In genomic region chr5:144167998-144168397, GRCh38 we compare ENCODE assay signal across 19 cellular contexts. TPM values are rescaled to one million over a fixed set of nuclear protein-coding genes. Genes with fewer than 3 reads are reported as not detected.
DNase-seq lines count a peak whose midpoint lies in the region; ATAC-seq and TF ChIP-seq lines count a peak whose summit lies in the region.
"Had no signal": no experiment of that assay in that cellular context is flagged by ENCODE, and none has a peak within 500 bp of the region (broad histone marks: within the 10 kb centered on the region; RNA-seq: fewer than 3 reads in every experiment).

No MANE protein-coding gene starts in this region.

- POLR2A ChIA-PET in IMR-90 (lab: Charles Lee; ENCODE audit: unreplicated experiment) = no interaction called here

- H3K9me1 ChIP-seq in IMR-90 (ENCODE audit: insufficient read depth, low read length) = no peaks in the 10 kb centered on the region; the same call in 1 of the 2 replicates

- H3K9me2 ChIP-seq in neural cell (ENCODE audit: insufficient read depth, low read length) = no peaks in the 10 kb centered on the region

- H2BK5ac ChIP-seq in IMR-90 (ENCODE audit: low read depth, low read length, poor library complexity, severe bottlenecking) = no peak overlapping the region

- no peaks in the 10 kb centered on the region for H3K9me3 Mint-ChIP-seq in activated T-cell treated with anti-CD3 and anti-CD28 coated beads, Interleukin-2, amount 50 U/mL, for 4 hours
- no peaks in the 10 kb centered on the region for H3K9me3 Mint-ChIP-seq in central memory CD8-positive, alpha-beta T cell
- H3K9me3 Mint-ChIP-seq in neural progenitor cell = no peaks in the 10 kb centered on the region
- H3K9me3 Mint-ChIP-seq: activated B cell treated with CpG ODN at 0.5 μM for 24 hours had no signal

- H2AFZ ChIP-seq in IMR-90 (replicated peaks; ENCODE audit: low read length, poor library complexity) (no peak overlapping the region), neural cell (ENCODE audit: low read depth, low read length) (no peak overlapping the region), neural progenitor cell (replicated peaks) (no peak overlapping the region)

- no peaks in the 10 kb centered on the region for H3K9me3 ChIP-seq in IMR-90 (ENCODE audit: control insufficient read depth, insufficient read depth, low read length)
- H3K9me3 ChIP-seq in neural cell (ENCODE audit: low read length) = no peaks in the 10 kb centered on the region
- H3K9me3 ChIP-seq in neural progenitor cell (ENCODE audit: low read depth) = no peaks in the 10 kb centered on the region
- H3K9me3 ChIP-seq: ovary had no signal

- H3K4me2 ChIP-seq in IMR-90 (ENCODE audit: low read depth, low read length) = no peak overlapping the region; the same call in 1 of the 2 replicates
- H3K4me2 ChIP-seq in neural cell (ENCODE audit: low read length) = no peak overlapping the region
- H3K4me2 ChIP-seq in neural progenitor cell = no peak overlapping the region

- H3K27me3 ChIP-seq in IMR-90 (ENCODE audit: control insufficient read depth, insufficient read depth, low read length) (no peaks in the 10 kb centered on the region), neural cell (ENCODE audit: insufficient read depth, low read depth, low read length) (no peaks in the 10 kb centered on the region), neural progenitor cell (no peaks in the 10 kb centered on the region)
- H3K27me3 ChIP-seq: cardiac muscle cell, ovary had no signal

- peaks cover 1% of the 10 kb centered on the region; the same call in 1 of the 2 replicates for H3K4me1 ChIP-seq in IMR-90 (ENCODE audit: control insufficient read depth, insufficient read depth, low read length)
- H3K4me1 ChIP-seq in neural progenitor cell = peaks cover 4% of the 10 kb centered on the region

- H2AK9ac ChIP-seq in IMR-90 (replicated peaks; ENCODE audit: low read depth, low read length, poor library complexity) = no peak overlapping the region

- H4K8ac ChIP-seq in IMR-90 (ENCODE audit: low read depth in 2 of 2, low read length in 2 of 2) = no peak overlapping the region

- no peak overlapping the region for H4K91ac ChIP-seq in IMR-90 (ENCODE audit: insufficient read depth, low read depth, low read length)

- peaks cover 14% of the 10 kb centered on the region for H3K36me3 ChIP-seq in IMR-90 (ENCODE audit: control insufficient read depth, insufficient read depth, low read length)
- H3K36me3 ChIP-seq in neural cell (ENCODE audit: insufficient read depth, low read length) = peaks cover 8% of the 10 kb centered on the region
- H3K36me3 ChIP-seq in neural progenitor cell = peaks cover 10% of the 10 kb centered on the region
- H3K36me3 ChIP-seq: ovary had no signal

- peaks cover 23% of the 10 kb centered on the region for H3K36me3 Mint-ChIP-seq in activated T-cell treated with anti-CD3 and anti-CD28 coated beads, Interleukin-2, amount 50 U/mL, for 4 hours (ENCODE audit: insufficient read depth)
- H3K36me3 Mint-ChIP-seq in central memory CD8-positive, alpha-beta T cell (ENCODE audit: insufficient read depth) = peaks cover 31% of the 10 kb centered on the region
- H3K36me3 Mint-ChIP-seq in neural progenitor cell = peaks cover 8% of the 10 kb centered on the region

- no peak for TF ChIP-seq CTCF in IMR-90 (conservative IDR thresholded peaks at IDR 0.05; ENCODE audit: low read depth, low read length)
- no peak for TF ChIP-seq CTCF in neural cell (IDR thresholded peaks at IDR 0.05; ENCODE audit: poor library complexity, severe bottlenecking)
- TF ChIP-seq CTCF in neural progenitor cell (IDR thresholded peaks at IDR 0.05) = no peak

- peaks cover 29% of the 10 kb centered on the region for H3K79me2 ChIP-seq in neural cell (replicated peaks; ENCODE audit: insufficient read depth, low read length)
- peaks cover 34% of the 10 kb centered on the region for H3K79me2 ChIP-seq in neural progenitor cell (ENCODE audit: low read depth)

- CTCF ChIA-PET in IMR-90 (lab: Yijun Ruan, JAX) = no interaction called here

- no peak overlapping the region for H3K14ac ChIP-seq in IMR-90 (replicated peaks; ENCODE audit: low read depth, low read length)

- H3K4me3 ChIP-seq in IMR-90 (ENCODE audit: insufficient read depth, low read depth, low read length) (no peak overlapping the region), neural cell (ENCODE audit: low read length) (peak overlapping the region; percentile 80), neural progenitor cell (no peak overlapping the region)
- H3K4me3 ChIP-seq: cardiac muscle cell, ovary had no signal

- no peak for TF ChIP-seq POLR2A in IMR-90 (IDR thresholded peaks at IDR 0.05; ENCODE audit: low read depth, low read length)

- H3K27ac ChIP-seq in IMR-90 (ENCODE audit: insufficient read depth, low read length) = no peak overlapping the region
- no peak overlapping the region for H3K27ac ChIP-seq in neural cell (ENCODE audit: low read length)
- no peak overlapping the region for H3K27ac ChIP-seq in neural progenitor cell
- H3K27ac ChIP-seq: cardiac muscle cell, ovary had no signal

- no peak for TF ChIP-seq EP300 in neural cell (conservative IDR thresholded peaks at IDR 0.05; ENCODE audit: poor library complexity, severe bottlenecking)

- no peak overlapping the region for H3K4ac ChIP-seq in IMR-90 (ENCODE audit: low read depth, low read length)

- H3K18ac ChIP-seq in IMR-90 (ENCODE audit: low read depth, low read length) = no peak overlapping the region

- peak overlapping the region; percentile 27 for H3K4me3 Mint-ChIP-seq in activated T-cell treated with anti-CD3 and anti-CD28 coated beads, Interleukin-2, amount 50 U/mL, for 4 hours
- H3K4me3 Mint-ChIP-seq in central memory CD8-positive, alpha-beta T cell = peak overlapping the region; percentile 96
- no peak overlapping the region for H3K4me3 Mint-ChIP-seq in neural progenitor cell
- H3K4me3 Mint-ChIP-seq: activated B cell treated with CpG ODN at 0.5 μM for 24 hours had no signal

- H3K9ac ChIP-seq in IMR-90 (ENCODE audit: low read depth, low read length) = no peak overlapping the region
- H3K9ac ChIP-seq in neural cell (ENCODE audit: low read length) = no peak overlapping the region
- H3K9ac ChIP-seq in neural progenitor cell = no peak overlapping the region

- dilution Hi-C loops in IMR-90 (cut with HindIII; ENCODE audit: low sequenced_read_pairs, unreplicated experiment) = no loop called here

- H3K56ac ChIP-seq in IMR-90 (ENCODE audit: extremely low read depth, insufficient read depth, low read length) = no peak overlapping the region

- no peaks in the 10 kb centered on the region for H4K20me1 ChIP-seq in IMR-90 (ENCODE audit: insufficient read depth, low read length)
- H4K20me1 ChIP-seq in neural cell (ENCODE audit: insufficient read depth) = no peaks in the 10 kb centered on the region
- H4K20me1 ChIP-seq in neural progenitor cell (ENCODE audit: low read depth) = no peaks in the 10 kb centered on the region

- no peak overlapping the region for H2BK20ac ChIP-seq in IMR-90 (ENCODE audit: low read depth, low read length)

- H3F3A ChIP-seq in neural cell (ENCODE audit: insufficient read depth, low read length, poor library complexity, severe bottlenecking) (no peaks in the 10 kb centered on the region), neural progenitor cell (ENCODE audit: low read depth) (no peaks in the 10 kb centered on the region)

- H3K27ac Mint-ChIP-seq in central memory CD8-positive, alpha-beta T cell (ENCODE audit: low read depth) = no peak overlapping the region
- no peak overlapping the region for H3K27ac Mint-ChIP-seq in neural progenitor cell
- H3K27ac Mint-ChIP-seq: activated B cell treated with CpG ODN at 0.5 μM for 24 hours; activated CD8-positive, alpha-beta memory T cell treated with anti-CD3 and anti-CD28 coated beads, Interleukin-2, amount 10 ng/mL, durations not matched to agents 7 days and 5 days; T-helper 2 cell treated with Interferon-gamma antibody and Interleukin-4, amounts not matched to agents 5 μg/mL and 100 μg/mL, for 36 hours had no signal

- TF ChIP-seq RAD21 in IMR-90 (IDR thresholded peaks at IDR 0.05; ENCODE audit: low read length) (no peak), neural cell (conservative IDR thresholded peaks at IDR 0.05) (no peak)

- H3K23ac ChIP-seq in IMR-90 (ENCODE audit: low read depth, low read length) = 0 out of 2 replicates have a peak overlapping the region, but pooled peaks have one; percentile 24

- no peak for ATAC-seq in activated T-cell treated with anti-CD3 and anti-CD28 coated beads, Interleukin-2, amount 50 U/mL, for 4 hours
- no peak for ATAC-seq in IMR-90 (ENCODE audit: low read depth)
- ATAC-seq in central memory CD8-positive, alpha-beta T cell (replicated peaks; ENCODE audit: extremely low read depth, poor library complexity, severe bottlenecking) = no peak
- ATAC-seq: activated CD8-positive, alpha-beta memory T cell treated with anti-CD3 and anti-CD28 coated beads, Interleukin-2, amount 10 ng/mL, durations not matched to agents 7 days and 5 days had no signal

- peaks cover 11 to 39% of the 10 kb centered on the region in 2 experiments; a peak in 3 of 4 replicates for H3K79me1 ChIP-seq in IMR-90 (ENCODE audit: low read depth in 1 of 2, low read length in 2 of 2)

- no peak for DNase-seq in activated T-cell treated with anti-CD3 and anti-CD28 coated beads, Interleukin-2, amount 50 U/mL, for 4 hours
- DNase-seq in activated T-cell treated with anti-CD3 and anti-CD28 coated beads, Interleukin-2, amount 50 U/mL, for 1 hour = no peak
- no peak for DNase-seq in IMR-90
- DNase-seq in central memory CD8-positive, alpha-beta T cell (ENCODE audit: low spot score in 2 of 2) = no peak
- no peak for DNase-seq in SK-N-DZ (ENCODE audit: low spot score)
- no peak for DNase-seq in NK-92 (lab: John Stamatoyannopoulos, UW; ENCODE audit: unreplicated experiment)
- DNase-seq in neural progenitor cell (ENCODE audit: low spot score) = no peak
- DNase-seq: activated B cell treated with CpG ODN at 0.5 μM for 24 hours; activated CD8-positive, alpha-beta memory T cell treated with anti-CD3 and anti-CD28 coated beads, Interleukin-2, amount 10 ng/mL, durations not matched to agents 7 days and 5 days; activated naive CD4-positive, alpha-beta T cell treated with anti-CD3 and anti-CD28 coated beads, Interleukin-2, amount 50 U/mL, for 16 hours; COR-L47; hypothalamus; NCI-H146; NCI-H446; ovary; stimulated activated CD4-positive, alpha-beta T cell treated with anti-CD3 and anti-CD28 coated beads, Interleukin-2, amount 100 ng/mL, for 48 hours had no signal

- in situ Hi-C loops in IMR-90 (cut with MboI; ENCODE audit: low sequenced_read_pairs) = loop anchor here (25.0 kb wide), 1 partner anchor 1256 kb away; no protein-coding TSS in a partner anchor

- no TSS peak for BruUV-seq in IMR-90 (replicated peaks; lab: Mats Ljungman, UMichigan)

- H4K5ac ChIP-seq in IMR-90 (ENCODE audit: low read depth, low read length) = no peak overlapping the region

- intact Hi-C loops in IMR-90 (cut with micrococcal nuclease) = loop anchor here (10.0 kb wide), 1 partner anchor 1013 kb away; no protein-coding TSS in a partner anchor

- 100% methylated on average over 1 of the region's 3 CpGs; no CpG with 5 or more reads in 1 of the 2 experiments for WGBS in IMR-90 (ENCODE audit: extremely low coverage in 2 of 2, insufficient read length in 1 of 2), 2 experiments

- no peak overlapping the region for H2BK120ac ChIP-seq in IMR-90 (ENCODE audit: low read depth, low read length)

- H2BK15ac ChIP-seq in IMR-90 (ENCODE audit: low read depth, low read length) = no peak overlapping the region

- H2AK5ac ChIP-seq in IMR-90 (ENCODE audit: low read depth, low read length) = no peak overlapping the region

- peaks cover 45% of the 10 kb centered on the region for H3K4me1 Mint-ChIP-seq in activated T-cell treated with anti-CD3 and anti-CD28 coated beads, Interleukin-2, amount 50 U/mL, for 4 hours (ENCODE audit: low read depth)
- peaks cover 33% of the 10 kb centered on the region for H3K4me1 Mint-ChIP-seq in central memory CD8-positive, alpha-beta T cell
- peaks cover 28% of the 10 kb centered on the region for H3K4me1 Mint-ChIP-seq in neural progenitor cell

- no peaks in the 10 kb centered on the region for H3K27me3 Mint-ChIP-seq in activated T-cell treated with anti-CD3 and anti-CD28 coated beads, Interleukin-2, amount 50 U/mL, for 4 hours (ENCODE audit: low read depth)
- peaks cover 7% of the 10 kb centered on the region for H3K27me3 Mint-ChIP-seq in central memory CD8-positive, alpha-beta T cell
- no peaks in the 10 kb centered on the region for H3K27me3 Mint-ChIP-seq in neural progenitor cell (ENCODE audit: insufficient read depth, low read depth)
- H3K27me3 Mint-ChIP-seq: activated B cell treated with CpG ODN at 0.5 μM for 24 hours had no signal

RNA-seq across cellular contexts. Expression of gene YIPF5, which starts 2.5 kb away (rescaled TPM):
- total RNA-seq in activated T-cell treated with anti-CD3 and anti-CD28 coated beads, Interleukin-2, amount 50 U/mL, for 4 hours = 10 to 100 TPM; 27.2 to 32.2 (median 30.8) TPM
- 172 and 192 TPM in 2 replicates for total RNA-seq in IMR-90 (2012; rRNA removed)
- 60.0 and 64.4 TPM in 2 replicates for polyA plus RNA-seq in IMR-90 (2012; rRNA removed)
- 18.6 and 23.5 TPM in 2 replicates for polyA plus RNA-seq in IMR-90 (2012; cell fraction: cytosol; rRNA removed)
- polyA plus RNA-seq in IMR-90 (2012; cell fraction: nucleus; rRNA removed; ENCODE audit: low replicate concordance) = 7.8 and 42.5 TPM in 2 replicates
- 59.6 and 61.6 TPM in 2 replicates for polyA plus RNA-seq in neural cell
- 97.1 and 104 TPM in 2 replicates for polyA minus RNA-seq in neural cell
- 37.9 and 42.0 TPM in 2 replicates for polyA plus RNA-seq in SK-N-DZ (2014; cell fraction: cytosol; rRNA removed)
- 18.4 and 19.9 TPM in 2 replicates for polyA plus RNA-seq in SK-N-DZ (2014; cell fraction: nucleus; rRNA removed)
- 48.3 and 65.6 TPM in 2 replicates for total RNA-seq in neural progenitor cell (ENCODE audit: low replicate concordance)

RNA-seq across cellular contexts. Expression of gene KCTD16, which starts 2.7 kb away (rescaled TPM):
- total RNA-seq in activated T-cell treated with anti-CD3 and anti-CD28 coated beads, Interleukin-2, amount 50 U/mL, for 4 hours = not detected
- total RNA-seq in IMR-90 (2012; rRNA removed) (1.1 and 1.4 TPM in 2 replicates), neural progenitor cell (ENCODE audit: low replicate concordance) (1.1 and 1.6 TPM in 2 replicates)
- polyA plus RNA-seq in IMR-90 (2012; rRNA removed) (0.40 and 0.43 TPM in 2 replicates), neural cell (7.1 and 7.2 TPM in 2 replicates)
- 0.14 and 0.21 TPM in 2 replicates for polyA plus RNA-seq in IMR-90 (2012; cell fraction: cytosol; rRNA removed)
- 0.16 and 0.54 TPM in 2 replicates for polyA plus RNA-seq in IMR-90 (2012; cell fraction: nucleus; rRNA removed; ENCODE audit: low replicate concordance)
- 34.1 and 43.2 TPM in 2 replicates for polyA minus RNA-seq in neural cell
- polyA plus RNA-seq in SK-N-DZ (2014; cell fraction: cytosol; rRNA removed) = 5.8 and 8.0 TPM in 2 replicates
- polyA plus RNA-seq in SK-N-DZ (2014; cell fraction: nucleus; rRNA removed) = 12.3 and 16.0 TPM in 2 replicates
- total RNA-seq: activated B cell treated with CpG ODN at 0.5 μM for 24 hours had no signal
